Comparison of ENCODE assay signal across 9 cellular contexts in genomic region chr10:47705698-47706414, GRCh38. TPM values are rescaled to one million over a fixed set of nuclear protein-coding genes. Genes with fewer than 3 reads are reported as not detected.
DNase-seq lines count a peak whose midpoint lies in the region; ATAC-seq and TF ChIP-seq lines count a peak whose summit lies in the region.
"Not testable (repeated sequence)": the region's sequence is repeated elsewhere in the genome, so short reads cannot be mapped to it uniquely, and the experiment has no call there.
"Had no signal": no experiment of that assay in that cellular context is flagged by ENCODE, and none has a peak within 500 bp of the region (broad histone marks: within the 10 kb centered on the region; RNA-seq: fewer than 3 reads in every experiment).

No MANE protein-coding gene starts in this region.

- not testable (repeated sequence) for H3K9me3 Mint-ChIP-seq in CD14-positive monocyte; T-helper 1 cell treated with Interleukin-12 subunit alpha and Interleukin-12 subunit beta and Interleukin-4 antibody, amounts not matched to agents 30 μg/mL and 1 μg/mL, for 36 hours; natural killer cell

- H3K27ac Mint-ChIP-seq in CD14-positive monocyte (peak overlapping the region in 4 of 7 donors; percentile 41 to 85 (median 77)), natural killer cell (peak overlapping the region in 1 of 2 donors; percentile 60)
- H3K27ac Mint-ChIP-seq in T-helper 1 cell treated with Interleukin-12 subunit alpha and Interleukin-12 subunit beta and Interleukin-4 antibody, amounts not matched to agents 30 μg/mL and 1 μg/mL, for 36 hours = not testable (repeated sequence)

- H3K4me3 ChIP-seq in fibroblast of the aortic adventitia (ENCODE audit: low read depth, low read length) = peak overlapping the region; percentile 51

- not testable (repeated sequence) for H3K4me1 Mint-ChIP-seq in CD14-positive monocyte; T-helper 1 cell treated with Interleukin-12 subunit alpha and Interleukin-12 subunit beta and Interleukin-4 antibody, amounts not matched to agents 30 μg/mL and 1 μg/mL, for 36 hours (ENCODE audit: low read depth); natural killer cell

- TF ChIP-seq CTCF in CD14-positive monocyte (IDR thresholded peaks at IDR 0.05); fibroblast of the aortic adventitia (IDR thresholded peaks at IDR 0.05; ENCODE audit: insufficient read depth, low read length); natural killer cell (IDR thresholded peaks at IDR 0.05): not testable (repeated sequence)

- H3K4me3 Mint-ChIP-seq in CD14-positive monocyte (peak overlapping the region; percentile 20 to 60), natural killer cell (peak overlapping the region; percentile 60)
- peak overlapping the region; percentile 28 for H3K4me3 Mint-ChIP-seq in T-helper 1 cell treated with Interleukin-12 subunit alpha and Interleukin-12 subunit beta and Interleukin-4 antibody, amounts not matched to agents 30 μg/mL and 1 μg/mL, for 36 hours

- not testable (repeated sequence) for H3K27me3 Mint-ChIP-seq in CD14-positive monocyte (ENCODE audit: low read depth in 3 of 3); T-helper 1 cell treated with Interleukin-12 subunit alpha and Interleukin-12 subunit beta and Interleukin-4 antibody, amounts not matched to agents 30 μg/mL and 1 μg/mL, for 36 hours (ENCODE audit: low read depth); natural killer cell (ENCODE audit: low read depth in 2 of 2)

- ATAC-seq in GM21515 (IDR thresholded peaks at IDR 0.05; ENCODE audit: unreplicated experiment) = peak; percentile 94
- peak; percentile 84 for ATAC-seq in HG03280 (IDR thresholded peaks at IDR 0.05; ENCODE audit: unreplicated experiment)
- ATAC-seq in natural killer cell = peak; percentile 95 to 96 (median 96)

- not testable (repeated sequence) for H3K36me3 Mint-ChIP-seq in CD14-positive monocyte; T-helper 1 cell treated with Interleukin-12 subunit alpha and Interleukin-12 subunit beta and Interleukin-4 antibody, amounts not matched to agents 30 μg/mL and 1 μg/mL, for 36 hours (ENCODE audit: low read depth); natural killer cell

- intact Hi-C loops in CD14-positive monocyte (cut with micrococcal nuclease); natural killer cell (cut with micrococcal nuclease): not testable (repeated sequence)

- DNase-seq in CD14-positive monocyte (ENCODE audit: low spot score) (peak; percentile 58), fibroblast of the aortic adventitia (ENCODE audit: low read depth) (peak; percentile 12), natural killer cell (peak; percentile 69)
- peak; percentile 49 for DNase-seq in activated gamma-delta T cell treated with anti-CD3 and anti-CD28 coated beads, Interleukin-2, amount 50 U/mL, for 16 hours (ENCODE audit: low read depth)
- DNase-seq in stimulated activated CD8-positive, alpha-beta memory T cell treated with anti-CD3 and anti-CD28 coated beads, Interleukin-15, amount 100 ng/mL, for 24 hours (ENCODE audit: low read depth) = peak; percentile 39

RNA-seq across cellular contexts. Expression of gene SYT15B, which starts 57.5 kb away (rescaled TPM):
- not detected for polyA plus RNA-seq in CD14-positive monocyte
- total RNA-seq in fibroblast of the aortic adventitia (ENCODE audit: low replicate concordance) (0.16 TPM in 1 of 2 replicates, not detected in the other), natural killer cell (under 1 TPM in 2 of 3 donors, not detected in 1; 0.09 to 0.43 TPM)
- total RNA-seq: skeletal muscle tissue had no signal

Comparison
In these comparisons a context has a peak if more than half of its experiments do, and no peak if none do; other contexts are left out.
1. Peak in every context shown above with its lines: DNase-seq, ATAC-seq and H3K4me3 ChIP-seq.
2. DNase-seq: peak in every context shown above with its lines; median percentile 69 in natural killer cell; 58 in CD14-positive monocyte; 49 in activated gamma-delta T cell treated with anti-CD3 and anti-CD28 coated beads, Interleukin-2, amount 50 U/mL, for 16 hours; 39 in stimulated activated CD8-positive, alpha-beta memory T cell treated with anti-CD3 and anti-CD28 coated beads, Interleukin-15, amount 100 ng/mL, for 24 hours; 12 in fibroblast of the aortic adventitia.